8 cellular contexts compared by ENCODE assay signal in the genomic region with DNA sequence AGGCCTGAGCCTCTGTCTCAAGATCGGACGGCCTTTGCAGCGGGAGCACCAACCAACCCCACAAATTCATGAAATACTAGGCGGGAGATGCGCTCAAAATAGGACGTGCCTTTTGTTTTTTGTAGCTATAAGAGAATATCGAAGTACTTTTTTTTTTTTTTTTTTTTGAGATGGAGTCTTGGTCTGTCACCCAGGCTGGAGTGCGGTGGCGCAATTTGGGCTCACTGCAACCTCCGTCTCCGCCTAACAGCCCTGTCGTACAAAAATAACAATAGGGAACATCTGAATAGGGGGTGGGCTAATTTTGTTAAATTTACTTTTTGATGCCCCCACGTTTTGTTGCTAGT. TPM values are rescaled to one million over a fixed set of nuclear protein-coding genes. Genes with fewer than 3 reads are reported as not detected.
DNase-seq lines count a peak whose midpoint lies in the region; ATAC-seq and TF ChIP-seq lines count a peak whose summit lies in the region.

No MANE protein-coding gene starts in this region.

- H3K36me3 Mint-ChIP-seq in memory B cell = no peaks in the 10 kb centered on the region

- no peak for DNase-seq in ascending aorta (ENCODE audit: low spot score in 2 of 2)
- DNase-seq in memory B cell (ENCODE audit: low spot score in 2 of 2) = no peak
- no peak for DNase-seq in stimulated activated CD4-positive, alpha-beta T cell treated with anti-CD3 and anti-CD28 coated beads, Interleukin-4, amount 100 ng/mL, for 4 hours
- no peak for DNase-seq in NCI-H1092 (lab: John Stamatoyannopoulos, UW)
- DNase-seq in mesenteric fat pad (ENCODE audit: low spot score) = no peak
- DNase-seq in activated CD4-positive, alpha-beta T cell treated with anti-CD3 and anti-CD28 coated beads, Interleukin-2, amount 50 U/mL, for 48 hours = no peak

- H3K4me1 ChIP-seq in ascending aorta = peaks cover 0 to 4% of the 10 kb centered on the region in 2 donors

- peaks cover 16% of the 10 kb centered on the region for H3K4me1 Mint-ChIP-seq in memory B cell

- peak overlapping the region; percentile 84 to 92 for H3K4me3 ChIP-seq in ascending aorta

- no peaks in the 10 kb centered on the region for H3K9me3 ChIP-seq in ascending aorta

- intact Hi-C loops in ascending aorta (cut with DNase I) = loop anchor here (5.0 to 10.0 kb wide), 2 partner anchors 64 to 192 kb away; partner anchors contain the start of gene TUBB2B

- peak overlapping the region; percentile 90 to 95 for H3K27ac ChIP-seq in ascending aorta

- ATAC-seq in HG03066 (IDR thresholded peaks at IDR 0.05; ENCODE audit: low read depth, unreplicated experiment) = peak; percentile 17
- peak; percentile 20 for ATAC-seq in memory B cell (ENCODE audit: low read depth)

- H3K4me3 Mint-ChIP-seq in memory B cell = peak overlapping the region; percentile 92

- TF ChIP-seq CTCF in GM12873 (IDR thresholded peaks at IDR 0.05; ENCODE audit: insufficient read depth, low read depth, low read length, missing control alignments) (peak; percentile 11), ascending aorta (IDR thresholded peaks at IDR 0.05) (no peak)

- H3K9me3 Mint-ChIP-seq in memory B cell = no peaks in the 10 kb centered on the region

- H3K36me3 ChIP-seq in ascending aorta = no peaks in the 10 kb centered on the region

- no peaks in the 10 kb centered on the region for H3K27me3 Mint-ChIP-seq in memory B cell

- peak overlapping the region; percentile 56 for H3K27ac Mint-ChIP-seq in memory B cell

- no peaks in the 10 kb centered on the region for H3K27me3 ChIP-seq in ascending aorta

RNA-seq across cellular contexts. Expression of gene TUBB2A, which starts 5.9 kb away (rescaled TPM):
- total RNA-seq in ascending aorta (121 TPM), mesenteric fat pad (314 TPM)

RNA-seq across cellular contexts. Expression of gene BPHL, which starts 44.7 kb away (rescaled TPM):
- total RNA-seq in ascending aorta = 7.7 TPM
- total RNA-seq in mesenteric fat pad = 25.1 TPM
